ENCODE assay signal across 30 cellular contexts in the genomic region with DNA sequence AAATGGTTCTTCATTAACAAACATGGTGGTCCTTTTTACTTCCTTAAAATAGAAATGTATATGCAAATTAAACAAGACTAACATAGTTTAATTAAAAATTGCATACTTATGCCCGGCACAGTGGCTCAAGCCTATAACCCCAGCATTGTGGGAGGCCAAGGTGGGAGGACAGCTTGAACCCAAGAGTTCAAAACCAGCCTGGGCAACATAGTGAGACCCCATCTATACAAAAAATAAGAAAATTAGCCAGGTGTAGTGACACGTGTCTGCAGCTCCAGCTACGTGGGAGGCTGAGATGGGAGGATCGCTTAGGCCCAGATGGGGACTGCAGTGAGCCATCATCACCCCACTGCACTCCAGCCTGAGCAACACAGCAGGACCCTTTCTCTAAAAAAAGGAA. TPM values are rescaled to one million over a fixed set of nuclear protein-coding genes. Genes with fewer than 3 reads are reported as not detected.
"Had no signal": no experiment of that assay in that cellular context is flagged by ENCODE, and none has a peak within 500 bp of the region (broad histone marks: within the 10 kb centered on the region; RNA-seq: fewer than 3 reads in every experiment).

No MANE protein-coding gene starts in this region.

- H3K27me3 ChIP-seq: colonic mucosa, esophagus squamous epithelium, neutrophil, pancreas, testis, tibial nerve, upper lobe of left lung had no signal

- H3K27ac ChIP-seq: colonic mucosa, esophagus squamous epithelium, lower lobe of right lung, neutrophil, pancreas, testis, tibial nerve, upper lobe of left lung had no signal

- H3K9me3 ChIP-seq: colonic mucosa, esophagus squamous epithelium, lower lobe of right lung, mucosa of descending colon, neutrophil, pancreas, testis, tibial nerve, upper lobe of left lung had no signal

- FAIRE-seq: endothelial cell of umbilical vein, keratinocyte, pancreas, urothelium cell line had no signal

- H3K4me3 ChIP-seq: colonic mucosa, esophagus squamous epithelium, lower lobe of right lung, mucosa of descending colon, pancreas, smooth muscle cell, testis, tibial nerve, upper lobe of left lung had no signal

- H3K4me2 ChIP-seq: smooth muscle cell had no signal

- DNase-seq: colonic mucosa; dermis blood vessel endothelial cell; effector memory CD4-positive, alpha-beta T cell; erythroblast; esophagus squamous epithelium; foreskin melanocyte; hypothalamus; left ventricle myocardium superior; lower lobe of right lung; mucosa of descending colon; naive B cell; pancreas; retina; stimulated activated CD4-positive, alpha-beta T cell treated with anti-CD3 and anti-CD28 coated beads, Interleukin-12 subunit alpha, Interleukin-12 subunit beta, amount 100 ng/mL, for 4 hours; stimulated activated CD4-positive, alpha-beta T cell treated with anti-CD3 and anti-CD28 coated beads, Interleukin-2, amount 100 ng/mL, for 24 hours; stimulated activated CD4-positive, alpha-beta T cell treated with anti-CD3 and anti-CD28 coated beads, Interleukin-4, amount 100 ng/mL, for 24 hours; stimulated activated naive CD8-positive, alpha-beta T cell treated with anti-CD3 and anti-CD28 coated beads, Interleukin-15, Interleukin-2, amounts not matched to agents 100 U/mL and 50 U/mL, for 24 hours; substantia nigra; testis; upper lobe of left lung had no signal

- ATAC-seq: left ventricle myocardium superior; lower lobe of right lung; mucosa of descending colon; natural killer cell treated with Interleukin-12 subunit alpha and Interleukin-12 subunit beta and Interleukin-15 and Interleukin-18, amount 100 ng/mL, for 72 hours; pancreas; sciatic nerve; stimulated activated memory B cell treated with anti-CD40 and anti-IgM and Interleukin-4, amounts not matched to agents 10 μg/mL and 1 μg/mL and 100 μg/mL, for 72 hours; stimulated activated naive CD8-positive, alpha-beta T cell treated with anti-CD3 and anti-CD28 coated beads, Interleukin-15, Interleukin-2, amounts not matched to agents 100 U/mL and 50 U/mL, for 24 hours had no signal

- H3K4me1 ChIP-seq: colonic mucosa, lower lobe of right lung, pancreas, testis had no signal

RNA-seq across cellular contexts. Expression of a gene that starts 38.4 kb away (rescaled TPM):
- total RNA-seq: esophagus squamous epithelium, neural crest cell had no signal
- polyA plus RNA-seq: keratinocyte had no signal
